8 cellular contexts compared by ENCODE assay signal in the genomic region with DNA sequence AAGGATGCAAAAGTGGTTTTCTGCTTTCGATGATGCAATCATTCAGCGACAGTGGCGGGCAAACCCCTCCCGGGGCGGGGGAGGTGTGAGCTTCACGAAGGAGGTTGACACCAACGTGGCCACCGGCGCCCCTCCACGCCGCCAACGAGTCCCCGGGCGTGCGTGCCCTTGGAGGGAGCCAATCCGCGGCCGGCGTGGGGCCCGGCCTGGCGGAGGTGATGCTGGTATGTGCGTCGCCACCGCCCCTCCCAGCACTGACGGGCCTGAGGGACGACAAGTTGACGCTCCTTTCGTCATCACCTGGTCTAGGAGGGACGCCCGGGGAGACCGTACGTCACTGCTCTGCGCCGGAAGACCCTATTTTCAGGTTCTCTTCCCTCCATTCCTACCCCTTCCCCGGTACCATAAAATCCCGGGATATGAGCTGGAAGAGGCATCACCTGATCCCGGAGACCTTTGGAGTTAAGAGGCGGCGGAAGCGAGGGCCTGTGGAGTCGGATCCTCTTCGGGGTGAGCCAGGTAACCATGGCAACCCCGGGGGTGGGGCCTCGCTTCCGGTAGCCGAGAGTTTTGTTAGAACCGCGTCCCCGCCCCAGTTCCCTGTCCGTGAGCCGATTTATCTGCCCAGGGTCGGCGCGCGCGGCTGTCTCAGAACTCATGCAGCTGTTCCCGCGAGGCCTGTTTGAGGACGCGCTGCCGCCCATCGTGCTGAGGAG. TPM values are rescaled to one million over a fixed set of nuclear protein-coding genes. Genes with fewer than 3 reads are reported as not detected.
DNase-seq lines count a peak whose midpoint lies in the region; TF ChIP-seq lines count a peak whose summit lies in the region.

A gene (minus strand): TSS at position 146 of the 716 bp plus-strand sequence. CDS start 463 bp downstream, outside the sequence.

- peak within 1 kb of the TSS; percentile 96 for H3K27ac Mint-ChIP-seq in HFFc6

- peak within 1 kb of the TSS; percentile 92 for H3K4me3 Mint-ChIP-seq in HFFc6

- DNase-seq in GM04503 (ENCODE audit: low read depth), result peak; percentile 92
- DNase-seq in HFFc6, result peak; percentile 98
- peak; percentile 100 for DNase-seq in NB4 (ENCODE audit: low read depth)
- peak; percentile 96 for DNase-seq in SK-N-MC (ENCODE audit: low read depth, low spot score)
- peak; percentile 98 for DNase-seq in activated naive CD4-positive, alpha-beta T cell treated with anti-CD3 and anti-CD28 coated beads, Interleukin-2, amount 50 U/mL, for 16 hours
- DNase-seq in germinal center (ENCODE audit: low spot score), result peak; percentile 97
- peak; percentile 86 to 100 (median 94) for DNase-seq in nucleus accumbens (lab: John Stamatoyannopoulos, UW)
- DNase-seq in suprapubic skin (ENCODE audit: low spot score in 2 of 2), result peak; percentile 98

- H3K9ac ChIP-seq in SK-N-MC (ENCODE audit: insufficient read length), result peak within 1 kb of the TSS; percentile 89

- H3K36me3 Mint-ChIP-seq in HFFc6 (ENCODE audit: low read depth), result peaks cover 29% of the 10 kb centered on the region

- H3K27me3 Mint-ChIP-seq in HFFc6 (ENCODE audit: insufficient read depth), result peaks cover 20% of the 10 kb centered on the region

- peaks cover 37% of the 10 kb centered on the region for H3K4me1 Mint-ChIP-seq in HFFc6 (ENCODE audit: low read depth)

- H3K4me1 ChIP-seq in suprapubic skin, result peaks cover 32% of the 10 kb centered on the region

- H3K9me3 Mint-ChIP-seq in HFFc6, result peaks cover 3% of the 10 kb centered on the region; the same call in 1 of the 2 replicates

- H3K9me3 ChIP-seq in SK-N-MC (ENCODE audit: low read depth, low read length), result no peaks in the 10 kb centered on the region
- no peaks in the 10 kb centered on the region for H3K9me3 ChIP-seq in suprapubic skin

- H3K27me3 ChIP-seq in suprapubic skin, result no peaks in the 10 kb centered on the region

- peak within 1 kb of the TSS; percentile 89 for H3K27ac ChIP-seq in SK-N-MC
- H3K27ac ChIP-seq in suprapubic skin, result peak within 1 kb of the TSS; percentile 93

- TF ChIP-seq CTCF in HFFc6 (IDR thresholded peaks at IDR 0.05), result no peak
- TF ChIP-seq CTCF in NB4 (IDR thresholded peaks at IDR 0.05; ENCODE audit: low read depth, low read length), result no peak
- no peak for TF ChIP-seq CTCF in suprapubic skin (IDR thresholded peaks at IDR 0.05)

- TF ChIP-seq EP300 in suprapubic skin (IDR thresholded peaks at IDR 0.05), result no peak

- under 1% methylated on average over 28 of the region's 62 CpGs for WGBS in suprapubic skin

- H3K36me3 ChIP-seq in SK-N-MC (ENCODE audit: insufficient read depth, low read length) (peaks cover 28% of the 10 kb centered on the region; the same call in 1 of the 2 replicates), suprapubic skin (peaks cover 40% of the 10 kb centered on the region)

- H3K4me3 ChIP-seq in NB4 (ENCODE audit: low read depth, low read length) (peak within 1 kb of the TSS; percentile 99), SK-N-MC (peak within 1 kb of the TSS; percentile 89), suprapubic skin (peak within 1 kb of the TSS; percentile 77)

- peak; percentile 32 for TF ChIP-seq POLR2A in NB4 (IDR thresholded peaks at IDR 0.05; ENCODE audit: extremely low read depth, insufficient read length)
- peak in 1 of 2 donors; percentile 51 for TF ChIP-seq POLR2A in suprapubic skin (IDR thresholded peaks at IDR 0.05)

RNA-seq across cellular contexts. Expression of the gene that starts here (rescaled TPM):
- 10 to 100 TPM; 14.1 to 20.5 (median 16.5) TPM for total RNA-seq in HFFc6 (2021; fragmentation: NEBNext Ultra II Directional; extraction: Animal tissue kit (Norgen Biotek cat#: 25700))
- 10 to 100 TPM; 13.1 to 25.3 (median 16.4) TPM for total RNA-seq in suprapubic skin

Comparison
In these comparisons a context has a peak if more than half of its experiments do, and no peak if none do; other contexts are left out.
1. Peak in every context shown above with its lines: DNase-seq, H3K4me3 ChIP-seq and H3K27ac ChIP-seq.